Comparison of ENCODE assay signal across 8 cellular contexts in the genomic region with DNA sequence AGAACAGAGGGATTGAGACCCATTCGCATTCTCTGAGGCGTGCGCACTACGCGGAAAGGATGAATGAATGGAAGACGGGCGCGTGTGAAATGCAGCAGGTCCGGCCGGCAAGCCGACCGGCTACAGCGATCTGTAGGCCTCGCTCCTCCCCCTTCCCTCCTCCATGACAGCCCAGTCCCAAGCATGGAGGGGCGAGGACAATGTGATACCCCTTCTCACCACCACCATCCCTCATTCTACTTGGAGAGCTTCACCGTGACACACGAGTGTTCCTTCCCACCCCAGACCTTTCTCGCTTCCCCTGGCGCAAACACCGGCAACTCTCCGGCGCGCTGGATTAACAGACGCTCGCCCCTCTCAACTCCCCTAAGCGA. TPM values are rescaled to one million over a fixed set of nuclear protein-coding genes. Genes with fewer than 3 reads are reported as not detected.
DNase-seq lines count a peak whose midpoint lies in the region; ATAC-seq and TF ChIP-seq lines count a peak whose summit lies in the region.

No MANE protein-coding gene starts in this region.

- peak overlapping the region; percentile 76 to 92 (median 83) for H3K4me3 ChIP-seq in upper lobe of left lung

- WGBS in upper lobe of left lung, 2 donors: 1% methylated on average over 19 to 26 of the region's 26 CpGs

- H3K27me3 ChIP-seq in upper lobe of left lung: no peaks in the 10 kb centered on the region

- TF ChIP-seq POLR2A in upper lobe of left lung (IDR thresholded peaks at IDR 0.05): no peak

- H3K36me3 ChIP-seq in upper lobe of left lung: peaks cover 0 to 3% (median 1%) of the 10 kb centered on the region in 4 donors

- peak overlapping the region; percentile 89 to 98 (median 93) for H3K27ac ChIP-seq in upper lobe of left lung

- peaks cover 3 to 15% (median 15%) of the 10 kb centered on the region in 4 donors for H3K4me1 ChIP-seq in upper lobe of left lung

- intact Hi-C loops in cardiac septum (cut with DNase I): loop anchor here (1.0 to 5.0 kb wide), 5 partner anchors 67 to 667 kb away; partner anchors contain the start of genes METAP1, RAP1GDS1 and TSPAN5

- TF ChIP-seq EP300 in upper lobe of left lung (IDR thresholded peaks at IDR 0.05): no peak

- H3K9me3 ChIP-seq in upper lobe of left lung: no peaks in the 10 kb centered on the region

- TF ChIP-seq CTCF in upper lobe of left lung (IDR thresholded peaks at IDR 0.05): peak in 1 of 6 experiments; percentile 6

- ATAC-seq in GM21786 (IDR thresholded peaks at IDR 0.05; ENCODE audit: unreplicated experiment) (peak; percentile 30), SK-N-SH treated with all-trans-retinoic acid at 6 μM for 48 hours (peak; percentile 81), upper lobe of left lung (ENCODE audit: low FRiP score in 2 of 2) (peak; percentile 77)

- DNase-seq in ELR (ENCODE audit: low read depth) (peak; percentile 86), LHCN-M2 (ENCODE audit: low read depth) (peak; percentile 76), cardiac septum (ENCODE audit: low spot score) (peak; percentile 76), pons (ENCODE audit: low spot score) (peak; percentile 64), upper lobe of left lung (peak in 1 of 2 donors; percentile 81)
- DNase-seq in activated naive CD8-positive, alpha-beta T cell treated with anti-CD3 and anti-CD28 coated beads, Interleukin-2, amount 50 U/mL, for 16 hours (ENCODE audit: low read depth, low spot score): peak; percentile 48

TF ChIP-seq in SK-N-SH treated with all-trans-retinoic acid at 6 μM for 48 hours, 23 proteins besides CTCF, POLR2A, EP300 and RAD21:
- TF ChIP-seq ZNF565 (CRISPR knock-in tag; conservative IDR thresholded peaks at IDR 0.05; ENCODE audit: low read depth) (no peak), CSRNP3 (CRISPR knock-in tag; IDR thresholded peaks at IDR 0.05) (no peak), RARB (CRISPR knock-in tag; IDR thresholded peaks at IDR 0.05) (no peak), BACH2 (CRISPR knock-in tag; IDR thresholded peaks at IDR 0.05; ENCODE audit: borderline replicate concordance) (no peak), TOX (CRISPR knock-in tag; IDR thresholded peaks at IDR 0.05; ENCODE audit: borderline replicate concordance) (no peak), ARNTL (CRISPR knock-in tag; IDR thresholded peaks at IDR 0.05; ENCODE audit: borderline replicate concordance, low read depth) (no peak), GLIS3 (CRISPR knock-in tag; IDR thresholded peaks at IDR 0.05) (no peak), POU6F1 (CRISPR knock-in tag; IDR thresholded peaks at IDR 0.05; ENCODE audit: borderline replicate concordance, low read depth) (no peak), ZNF70 (CRISPR knock-in tag; IDR thresholded peaks at IDR 0.05) (no peak), ZFP30 (CRISPR knock-in tag; IDR thresholded peaks at IDR 0.05) (no peak), TCF4 (CRISPR knock-in tag; IDR thresholded peaks at IDR 0.05; ENCODE audit: borderline replicate concordance) (no peak), CSDC2 (CRISPR knock-in tag; IDR thresholded peaks at IDR 0.05) (no peak), ISL1 (CRISPR knock-in tag; IDR thresholded peaks at IDR 0.05) (no peak)
- TF ChIP-seq, protein P1, sequence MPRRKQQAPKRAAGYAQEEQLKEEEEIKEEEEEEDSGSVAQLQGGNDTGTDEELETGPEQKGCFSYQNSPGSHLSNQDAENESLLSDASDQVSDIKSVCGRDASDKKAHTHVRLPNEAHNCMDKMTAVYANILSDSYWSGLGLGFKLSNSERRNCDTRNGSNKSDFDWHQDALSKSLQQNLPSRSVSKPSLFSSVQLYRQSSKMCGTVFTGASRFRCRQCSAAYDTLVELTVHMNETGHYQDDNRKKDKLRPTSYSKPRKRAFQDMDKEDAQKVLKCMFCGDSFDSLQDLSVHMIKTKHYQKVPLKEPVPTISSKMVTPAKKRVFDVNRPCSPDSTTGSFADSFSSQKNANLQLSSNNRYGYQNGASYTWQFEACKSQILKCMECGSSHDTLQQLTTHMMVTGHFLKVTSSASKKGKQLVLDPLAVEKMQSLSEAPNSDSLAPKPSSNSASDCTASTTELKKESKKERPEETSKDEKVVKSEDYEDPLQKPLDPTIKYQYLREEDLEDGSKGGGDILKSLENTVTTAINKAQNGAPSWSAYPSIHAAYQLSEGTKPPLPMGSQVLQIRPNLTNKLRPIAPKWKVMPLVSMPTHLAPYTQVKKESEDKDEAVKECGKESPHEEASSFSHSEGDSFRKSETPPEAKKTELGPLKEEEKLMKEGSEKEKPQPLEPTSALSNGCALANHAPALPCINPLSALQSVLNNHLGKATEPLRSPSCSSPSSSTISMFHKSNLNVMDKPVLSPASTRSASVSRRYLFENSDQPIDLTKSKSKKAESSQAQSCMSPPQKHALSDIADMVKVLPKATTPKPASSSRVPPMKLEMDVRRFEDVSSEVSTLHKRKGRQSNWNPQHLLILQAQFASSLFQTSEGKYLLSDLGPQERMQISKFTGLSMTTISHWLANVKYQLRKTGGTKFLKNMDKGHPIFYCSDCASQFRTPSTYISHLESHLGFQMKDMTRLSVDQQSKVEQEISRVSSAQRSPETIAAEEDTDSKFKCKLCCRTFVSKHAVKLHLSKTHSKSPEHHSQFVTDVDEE (CRISPR knock-in tag; IDR thresholded peaks at IDR 0.05): no peak
- TF ChIP-seq, protein P2, sequence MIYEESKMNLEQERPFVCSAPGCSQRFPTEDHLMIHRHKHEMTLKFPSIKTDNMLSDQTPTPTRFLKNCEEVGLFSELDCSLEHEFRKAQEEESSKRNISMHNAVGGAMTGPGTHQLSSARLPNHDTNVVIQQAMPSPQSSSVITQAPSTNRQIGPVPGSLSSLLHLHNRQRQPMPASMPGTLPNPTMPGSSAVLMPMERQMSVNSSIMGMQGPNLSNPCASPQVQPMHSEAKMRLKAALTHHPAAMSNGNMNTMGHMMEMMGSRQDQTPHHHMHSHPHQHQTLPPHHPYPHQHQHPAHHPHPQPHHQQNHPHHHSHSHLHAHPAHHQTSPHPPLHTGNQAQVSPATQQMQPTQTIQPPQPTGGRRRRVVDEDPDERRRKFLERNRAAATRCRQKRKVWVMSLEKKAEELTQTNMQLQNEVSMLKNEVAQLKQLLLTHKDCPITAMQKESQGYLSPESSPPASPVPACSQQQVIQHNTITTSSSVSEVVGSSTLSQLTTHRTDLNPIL (CRISPR knock-in tag; IDR thresholded peaks at IDR 0.05; ENCODE audit: low read depth): no peak
- TF ChIP-seq, protein P3, sequence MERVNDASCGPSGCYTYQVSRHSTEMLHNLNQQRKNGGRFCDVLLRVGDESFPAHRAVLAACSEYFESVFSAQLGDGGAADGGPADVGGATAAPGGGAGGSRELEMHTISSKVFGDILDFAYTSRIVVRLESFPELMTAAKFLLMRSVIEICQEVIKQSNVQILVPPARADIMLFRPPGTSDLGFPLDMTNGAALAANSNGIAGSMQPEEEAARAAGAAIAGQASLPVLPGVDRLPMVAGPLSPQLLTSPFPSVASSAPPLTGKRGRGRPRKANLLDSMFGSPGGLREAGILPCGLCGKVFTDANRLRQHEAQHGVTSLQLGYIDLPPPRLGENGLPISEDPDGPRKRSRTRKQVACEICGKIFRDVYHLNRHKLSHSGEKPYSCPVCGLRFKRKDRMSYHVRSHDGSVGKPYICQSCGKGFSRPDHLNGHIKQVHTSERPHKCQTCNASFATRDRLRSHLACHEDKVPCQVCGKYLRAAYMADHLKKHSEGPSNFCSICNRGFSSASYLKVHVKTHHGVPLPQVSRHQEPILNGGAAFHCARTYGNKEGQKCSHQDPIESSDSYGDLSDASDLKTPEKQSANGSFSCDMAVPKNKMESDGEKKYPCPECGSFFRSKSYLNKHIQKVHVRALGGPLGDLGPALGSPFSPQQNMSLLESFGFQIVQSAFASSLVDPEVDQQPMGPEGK (CRISPR knock-in tag; IDR thresholded peaks at IDR 0.05; ENCODE audit: borderline replicate concordance): no peak

RNA-seq across cellular contexts. Expression of gene EIF4E, which starts 0.8 kb away (rescaled TPM):
- total RNA-seq in LHCN-M2 (2014; rRNA removed) (163 and 195 TPM in 2 replicates), cardiac septum (57.5 TPM), upper lobe of left lung (100 to 1,000 TPM in 1 of 6 donors, 10 to 100 TPM in 5; 20.8 to 109 (median 59.5) TPM)
- 49.7 TPM for polyA plus RNA-seq in LHCN-M2 (2012)

Comparison
In these comparisons a context has a peak if more than half of its experiments do, and no peak if none do; other contexts are left out.
1. ATAC-seq: peak in every context shown above with its lines; median percentile 81 in SK-N-SH treated with all-trans-retinoic acid at 6 μM for 48 hours; 77 in upper lobe of left lung; 30 in GM21786.